ENCODE assay signal across 17 cellular contexts in genomic region chr20:15675813-15676484, GRCh38.
DNase-seq lines count a peak whose midpoint lies in the region; ATAC-seq, FAIRE-seq and TF ChIP-seq lines count a peak whose summit lies in the region.
"Had no signal": no experiment of that assay in that cellular context is flagged by ENCODE, and none has a peak within 500 bp of the region (broad histone marks: within the 10 kb centered on the region; RNA-seq: fewer than 3 reads in every experiment).

No MANE protein-coding gene starts in this region.

- H3K4me1 ChIP-seq in A549 = no peaks in the 10 kb centered on the region
- H3K4me1 ChIP-seq in PC-3 (ENCODE audit: insufficient read depth, low read length) = peaks cover 46% of the 10 kb centered on the region
- peaks cover 40% of the 10 kb centered on the region for H3K4me1 ChIP-seq in osteoblast (ENCODE audit: insufficient read depth, low read length)
- no peaks in the 10 kb centered on the region for H3K4me1 ChIP-seq in upper lobe of right lung
- H3K4me1 ChIP-seq: BLaER1 treated with 17β-estradiol and CSF1 and Interleukin-3, amounts not matched to agents 10 nM and 100 nM had no signal

- BruUV-seq in PC-3 (replicated peaks; lab: Mats Ljungman, UMichigan) = TSS peak; percentile 31

- CTCF ChIA-PET in A549 (lab: Yijun Ruan, JAX) (no interaction called here), PC-3 (lab: Charles Lee) (no interaction called here)

- H3K27me3 ChIP-seq in PC-3 (ENCODE audit: low read length) (no peaks in the 10 kb centered on the region), osteoblast (ENCODE audit: insufficient read depth, low read length) (no peaks in the 10 kb centered on the region), upper lobe of right lung (no peaks in the 10 kb centered on the region)
- H3K27me3 ChIP-seq: BLaER1 treated with 17β-estradiol and CSF1 and Interleukin-3, amounts not matched to agents 10 nM and 100 nM had no signal

- WGBS in A549 (ENCODE audit: missing lambda C conversion rate) = 4% methylated on average over 1 of the region's 1 CpG

- intact Hi-C loops in PC-3 (cut with micrococcal nuclease) = loop anchor here (5.0 kb wide), 1 partner anchor 61 kb away; no protein-coding TSS in a partner anchor
- intact Hi-C loops in upper lobe of right lung (cut with DNase I) = no loop called here

- POLR2A ChIA-PET in A549 (lab: Yijun Ruan, JAX) (no interaction called here), PC-3 (lab: Charles Lee; ENCODE audit: unreplicated experiment) (interaction anchor here (0.6 kb wide), 1 partner anchor 264 kb away, joined by 6 read pairs; no protein-coding TSS in a partner anchor)

- H4K20me1 ChIP-seq in PC-3 (ENCODE audit: low read length) = no peaks in the 10 kb centered on the region
- H4K20me1 ChIP-seq in osteoblast (ENCODE audit: insufficient read depth, low read length) = no peaks in the 10 kb centered on the region
- H4K20me1 ChIP-seq: BLaER1 treated with 17β-estradiol and CSF1 and Interleukin-3, amounts not matched to agents 10 nM and 100 nM had no signal

- ATAC-seq in A549 (no peak), PC-3 (peak; percentile 9), upper lobe of right lung (no peak)
- ATAC-seq: HepG2 had no signal

- H3K4me2 ChIP-seq in A549 (no peak overlapping the region), PC-3 (ENCODE audit: low read length) (peak overlapping the region; percentile 23; the same call in 1 of the 2 replicates), osteoblast (ENCODE audit: insufficient read depth, low read length) (no peak overlapping the region)
- H3K4me2 ChIP-seq: BLaER1 treated with 17β-estradiol and CSF1 and Interleukin-3, amounts not matched to agents 10 nM and 100 nM had no signal

- no peaks in the 10 kb centered on the region for H3K9me2 ChIP-seq in PC-3 (replicated peaks; ENCODE audit: low read length)

- no peak for DNase-seq in A549 (ENCODE audit: low read depth in 1 of 2, low spot score in 1 of 2)
- DNase-seq in PC-3 = peak; percentile 27
- DNase-seq in osteoblast (ENCODE audit: insufficient read length, low spot score, missing footprints) = no peak
- DNase-seq in activated CD4-positive, alpha-beta T cell treated with anti-CD3 and anti-CD28 coated beads for 48 hours = no peak
- DNase-seq in DMS 273 (lab: John Stamatoyannopoulos, UW; ENCODE audit: unreplicated experiment) = no peak
- no peak for DNase-seq in upper lobe of right lung
- DNase-seq: 8988T; ACHN; CD4-positive, CD25-positive, alpha-beta regulatory T cell; DMS79; GOT3; H9 had no signal

- TF ChIP-seq RAD21 in A549 (conservative IDR thresholded peaks at IDR 0.05 in 1 of 2, IDR thresholded peaks at IDR 0.05 in 1 of 2) = no peak

- H3K36me3 ChIP-seq in PC-3 (ENCODE audit: low read depth, low read length) (no peaks in the 10 kb centered on the region), osteoblast (ENCODE audit: insufficient read depth, low read length) (no peaks in the 10 kb centered on the region), upper lobe of right lung (no peaks in the 10 kb centered on the region)
- H3K36me3 ChIP-seq: BLaER1 treated with 17β-estradiol and CSF1 and Interleukin-3, amounts not matched to agents 10 nM and 100 nM had no signal

- TF ChIP-seq EP300 in A549 (IDR thresholded peaks at IDR 0.05) = no peak

- FAIRE-seq in A549 (lab: Jason Lieb, UNC) = peak; percentile 65
- FAIRE-seq in endometrium (lab: Jason Lieb, UNC) = peak; percentile 18
- FAIRE-seq: GM12891, HepG2, HTR-8/SVneo had no signal

- TF ChIP-seq POLR2A in A549 (IDR thresholded peaks at IDR 0.05; ENCODE audit: low read length) = no peak

- H3K4me3 ChIP-seq in A549 = no peak overlapping the region
- no peak overlapping the region for H3K4me3 ChIP-seq in PC-3 (ENCODE audit: low read length)
- H3K4me3 ChIP-seq in osteoblast (ENCODE audit: insufficient read depth, low read length) = no peak overlapping the region
- no peak overlapping the region for H3K4me3 ChIP-seq in upper lobe of right lung
- H3K4me3 ChIP-seq: BLaER1 treated with 17β-estradiol and CSF1 and Interleukin-3, amounts not matched to agents 10 nM and 100 nM had no signal

- H3K79me2 ChIP-seq in PC-3 (ENCODE audit: low read length) (no peaks in the 10 kb centered on the region), osteoblast (ENCODE audit: insufficient read depth, low read length) (no peaks in the 10 kb centered on the region)

- H3K27ac ChIP-seq in A549 (no peak overlapping the region), PC-3 (ENCODE audit: low read length) (no peak overlapping the region), osteoblast (ENCODE audit: low read depth, low read length) (no peak overlapping the region), upper lobe of right lung (no peak overlapping the region)
- H3K27ac ChIP-seq: BLaER1 treated with 17β-estradiol and CSF1 and Interleukin-3, amounts not matched to agents 10 nM and 100 nM had no signal

- no peak for TF ChIP-seq CTCF in A549 (IDR thresholded peaks at IDR 0.05)
- no peak for TF ChIP-seq CTCF in PC-3 (conservative IDR thresholded peaks at IDR 0.05; ENCODE audit: low read depth, low read length)
- no peak for TF ChIP-seq CTCF in osteoblast (IDR thresholded peaks at IDR 0.05; ENCODE audit: extremely low read depth, low read depth, low read length)
- no peak for TF ChIP-seq CTCF in upper lobe of right lung (IDR thresholded peaks at IDR 0.05)

- no peak overlapping the region; the same call in 1 of the 2 replicates for H2AFZ ChIP-seq in PC-3 (ENCODE audit: low read length)
- peak overlapping the region; percentile 5 for H2AFZ ChIP-seq in osteoblast (ENCODE audit: low read length)

- no peak overlapping the region for H3K9ac ChIP-seq in PC-3 (ENCODE audit: low read length)
- H3K9ac ChIP-seq: BLaER1 treated with 17β-estradiol and CSF1 and Interleukin-3, amounts not matched to agents 10 nM and 100 nM had no signal

- H3F3A ChIP-seq in PC-3 (ENCODE audit: low read length, unreplicated experiment) = peaks cover 4% of the 10 kb centered on the region

- H3K9me3 ChIP-seq in A549 (no peaks in the 10 kb centered on the region), PC-3 (ENCODE audit: low read length) (no peaks in the 10 kb centered on the region), osteoblast (ENCODE audit: low read depth, low read length) (no peaks in the 10 kb centered on the region), upper lobe of right lung (no peaks in the 10 kb centered on the region)
- H3K9me3 ChIP-seq: BLaER1 treated with 17β-estradiol and CSF1 and Interleukin-3, amounts not matched to agents 10 nM and 100 nM had no signal

TF ChIP-seq in A549, 52 proteins besides CTCF, POLR2A, EP300 and RAD21:
- TF ChIP-seq ELK1 (IDR thresholded peaks at IDR 0.05; ENCODE audit: low read depth, low read length) = no peak
- TF ChIP-seq ZC3H11A (IDR thresholded peaks at IDR 0.05) = no peak
- no peak for TF ChIP-seq HEYL (CRISPR knock-in tag; IDR thresholded peaks at IDR 0.05)
- TF ChIP-seq SMC3 (IDR thresholded peaks at IDR 0.05) = no peak
- TF ChIP-seq EHF (CRISPR knock-in tag; IDR thresholded peaks at IDR 0.05) = no peak
- TF ChIP-seq MAX (IDR thresholded peaks at IDR 0.05) = no peak
- no peak for TF ChIP-seq TFCP2L1 (CRISPR knock-in tag; IDR thresholded peaks at IDR 0.05)
- no peak for TF ChIP-seq JUN (IDR thresholded peaks at IDR 0.05)
